1 cellular context compared by ENCODE assay signal in the genomic region with DNA sequence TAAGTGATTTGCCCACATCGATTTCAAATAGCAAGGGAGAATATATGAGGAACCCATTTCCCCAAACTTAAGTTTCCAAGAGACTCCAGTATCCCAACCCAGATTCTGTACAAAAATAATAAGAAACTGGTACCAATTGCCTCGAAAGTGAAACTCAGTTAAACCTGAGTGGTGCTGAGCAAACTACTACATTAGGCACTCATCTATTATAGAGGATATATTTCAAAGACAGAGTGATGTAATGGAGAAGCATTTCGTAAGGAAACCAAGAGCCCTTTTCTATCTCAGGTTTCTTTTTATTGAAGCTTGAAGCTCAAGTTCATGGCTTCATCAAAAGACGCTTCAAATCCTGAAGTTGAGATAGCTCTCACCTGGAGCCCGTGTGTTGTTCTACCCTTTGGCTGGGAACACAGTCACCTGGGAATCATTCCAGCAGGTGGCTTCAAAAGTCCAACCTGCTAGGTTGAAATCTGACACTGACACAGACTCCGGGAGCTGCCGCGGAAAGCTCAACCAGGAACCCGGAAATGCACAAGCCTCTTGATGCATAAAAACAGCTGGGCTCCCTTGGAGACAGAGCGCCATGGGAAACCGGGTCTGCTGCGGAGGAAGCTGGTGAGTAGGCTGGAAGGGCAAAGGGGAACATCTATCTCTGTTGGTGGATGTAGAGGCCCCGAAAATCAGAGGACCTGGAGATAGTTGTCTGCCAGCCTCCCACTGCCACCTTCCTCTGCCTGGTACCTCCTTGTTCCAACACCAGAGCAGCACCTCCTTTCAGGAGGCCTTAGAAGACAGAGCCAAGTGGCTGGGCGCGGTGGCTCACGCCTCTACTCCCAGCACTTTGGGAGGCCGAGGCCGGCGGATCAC.
TF ChIP-seq lines count a peak whose summit lies in the region.

A gene with protein sequence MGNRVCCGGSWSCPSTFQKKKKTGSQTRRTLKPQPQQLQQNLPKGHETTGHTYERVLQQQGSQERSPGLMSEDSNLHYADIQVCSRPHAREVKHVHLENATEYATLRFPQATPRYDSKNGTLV (plus strand): TSS at position 524 of the 867 bp plus-strand sequence. CDS start 60 bp downstream, at position 584.

TF ChIP-seq in HepG2, 621 proteins besides CTCF, POLR2A, EP300 and RAD21 (continued from another document and continues in another):
- TF ChIP-seq, protein P1, sequence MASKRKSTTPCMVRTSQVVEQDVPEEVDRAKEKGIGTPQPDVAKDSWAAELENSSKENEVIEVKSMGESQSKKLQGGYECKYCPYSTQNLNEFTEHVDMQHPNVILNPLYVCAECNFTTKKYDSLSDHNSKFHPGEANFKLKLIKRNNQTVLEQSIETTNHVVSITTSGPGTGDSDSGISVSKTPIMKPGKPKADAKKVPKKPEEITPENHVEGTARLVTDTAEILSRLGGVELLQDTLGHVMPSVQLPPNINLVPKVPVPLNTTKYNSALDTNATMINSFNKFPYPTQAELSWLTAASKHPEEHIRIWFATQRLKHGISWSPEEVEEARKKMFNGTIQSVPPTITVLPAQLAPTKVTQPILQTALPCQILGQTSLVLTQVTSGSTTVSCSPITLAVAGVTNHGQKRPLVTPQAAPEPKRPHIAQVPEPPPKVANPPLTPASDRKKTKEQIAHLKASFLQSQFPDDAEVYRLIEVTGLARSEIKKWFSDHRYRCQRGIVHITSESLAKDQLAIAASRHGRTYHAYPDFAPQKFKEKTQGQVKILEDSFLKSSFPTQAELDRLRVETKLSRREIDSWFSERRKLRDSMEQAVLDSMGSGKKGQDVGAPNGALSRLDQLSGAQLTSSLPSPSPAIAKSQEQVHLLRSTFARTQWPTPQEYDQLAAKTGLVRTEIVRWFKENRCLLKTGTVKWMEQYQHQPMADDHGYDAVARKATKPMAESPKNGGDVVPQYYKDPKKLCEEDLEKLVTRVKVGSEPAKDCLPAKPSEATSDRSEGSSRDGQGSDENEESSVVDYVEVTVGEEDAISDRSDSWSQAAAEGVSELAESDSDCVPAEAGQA (IDR thresholded peaks at IDR 0.05; ENCODE audit: low read depth), result no peak
- TF ChIP-seq, protein P1 (CRISPR knock-in tag; IDR thresholded peaks at IDR 0.05; ENCODE audit: borderline replicate concordance), result no peak
- TF ChIP-seq ZNF790 (CRISPR knock-in tag; IDR thresholded peaks at IDR 0.05; ENCODE audit: borderline replicate concordance), result no peak
- TF ChIP-seq, protein P2, sequence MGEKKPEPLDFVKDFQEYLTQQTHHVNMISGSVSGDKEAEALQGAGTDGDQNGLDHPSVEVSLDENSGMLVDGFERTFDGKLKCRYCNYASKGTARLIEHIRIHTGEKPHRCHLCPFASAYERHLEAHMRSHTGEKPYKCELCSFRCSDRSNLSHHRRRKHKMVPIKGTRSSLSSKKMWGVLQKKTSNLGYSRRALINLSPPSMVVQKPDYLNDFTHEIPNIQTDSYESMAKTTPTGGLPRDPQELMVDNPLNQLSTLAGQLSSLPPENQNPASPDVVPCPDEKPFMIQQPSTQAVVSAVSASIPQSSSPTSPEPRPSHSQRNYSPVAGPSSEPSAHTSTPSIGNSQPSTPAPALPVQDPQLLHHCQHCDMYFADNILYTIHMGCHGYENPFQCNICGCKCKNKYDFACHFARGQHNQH (CRISPR knock-in tag; IDR thresholded peaks at IDR 0.05), result peak; percentile 28; the same call in 1 of the 2 replicates
- 0 out of 2 replicates have a peak, but pooled peaks have one; percentile 43 for TF ChIP-seq KLF12 (CRISPR knock-in tag; IDR thresholded peaks at IDR 0.05; ENCODE audit: borderline replicate concordance)
- peak; percentile 23; the same call in 1 of the 2 replicates for TF ChIP-seq NCOR1 (IDR thresholded peaks at IDR 0.05; ENCODE audit: borderline replicate concordance, low read length)
- TF ChIP-seq, protein P3, sequence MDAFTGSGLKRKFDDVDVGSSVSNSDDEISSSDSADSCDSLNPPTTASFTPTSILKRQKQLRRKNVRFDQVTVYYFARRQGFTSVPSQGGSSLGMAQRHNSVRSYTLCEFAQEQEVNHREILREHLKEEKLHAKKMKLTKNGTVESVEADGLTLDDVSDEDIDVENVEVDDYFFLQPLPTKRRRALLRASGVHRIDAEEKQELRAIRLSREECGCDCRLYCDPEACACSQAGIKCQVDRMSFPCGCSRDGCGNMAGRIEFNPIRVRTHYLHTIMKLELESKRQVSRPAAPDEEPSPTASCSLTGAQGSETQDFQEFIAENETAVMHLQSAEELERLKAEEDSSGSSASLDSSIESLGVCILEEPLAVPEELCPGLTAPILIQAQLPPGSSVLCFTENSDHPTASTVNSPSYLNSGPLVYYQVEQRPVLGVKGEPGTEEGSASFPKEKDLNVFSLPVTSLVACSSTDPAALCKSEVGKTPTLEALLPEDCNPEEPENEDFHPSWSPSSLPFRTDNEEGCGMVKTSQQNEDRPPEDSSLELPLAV (CRISPR knock-in tag; conservative IDR thresholded peaks at IDR 0.05; ENCODE audit: low read depth), result no peak
- no peak for TF ChIP-seq TBX3 (IDR thresholded peaks at IDR 0.05; ENCODE audit: borderline replicate concordance)
- TF ChIP-seq ZNF577 (CRISPR knock-in tag; IDR thresholded peaks at IDR 0.05; ENCODE audit: borderline replicate concordance, low read depth), result no peak
- no peak for TF ChIP-seq CBX2 (IDR thresholded peaks at IDR 0.05; ENCODE audit: low read depth, low read length)
- no peak for TF ChIP-seq CBX2 (CRISPR knock-in tag; IDR thresholded peaks at IDR 0.05; ENCODE audit: low read depth)
- TF ChIP-seq HDAC1 (CRISPR knock-in tag; IDR thresholded peaks at IDR 0.05), result peak; percentile 41; the same call in 1 of the 2 replicates
- no peak for TF ChIP-seq HNRNPLL (IDR thresholded peaks at IDR 0.05; ENCODE audit: low read depth, low read length, poor library complexity, severe bottlenecking)
- TF ChIP-seq, protein P4, sequence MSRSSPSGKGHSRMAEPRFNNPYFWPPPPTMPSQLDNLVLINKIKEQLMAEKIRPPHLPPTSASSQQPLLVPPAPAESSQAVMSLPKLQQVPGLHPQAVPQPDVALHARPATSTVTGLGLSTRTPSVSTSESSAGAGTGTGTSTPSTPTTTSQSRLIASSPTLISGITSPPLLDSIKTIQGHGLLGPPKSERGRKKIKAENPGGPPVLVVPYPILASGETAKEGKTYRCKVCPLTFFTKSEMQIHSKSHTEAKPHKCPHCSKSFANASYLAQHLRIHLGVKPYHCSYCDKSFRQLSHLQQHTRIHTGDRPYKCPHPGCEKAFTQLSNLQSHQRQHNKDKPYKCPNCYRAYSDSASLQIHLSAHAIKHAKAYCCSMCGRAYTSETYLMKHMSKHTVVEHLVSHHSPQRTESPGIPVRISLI (CRISPR knock-in tag; IDR thresholded peaks at IDR 0.05; ENCODE audit: borderline replicate concordance), result no peak
- TF ChIP-seq ZNF660 (CRISPR knock-in tag; IDR thresholded peaks at IDR 0.05; ENCODE audit: borderline replicate concordance, low read depth), result no peak
- no peak for TF ChIP-seq EEA1 (CRISPR knock-in tag; IDR thresholded peaks at IDR 0.05; ENCODE audit: borderline replicate concordance)
- peak; percentile 63 for TF ChIP-seq POLR2G (IDR thresholded peaks at IDR 0.05; ENCODE audit: low read depth, low read length)
- TF ChIP-seq ZNF430 (CRISPR knock-in tag; IDR thresholded peaks at IDR 0.05), result no peak
- no peak for TF ChIP-seq NFATC3 (CRISPR knock-in tag; IDR thresholded peaks at IDR 0.05)
- TF ChIP-seq ZNF614 (CRISPR knock-in tag; IDR thresholded peaks at IDR 0.05; ENCODE audit: borderline replicate concordance), result no peak
- TF ChIP-seq HDAC2 (CRISPR knock-in tag; IDR thresholded peaks at IDR 0.05), result 0 out of 2 replicates have a peak, but pooled peaks have one; percentile 48
- TF ChIP-seq, protein P5, sequence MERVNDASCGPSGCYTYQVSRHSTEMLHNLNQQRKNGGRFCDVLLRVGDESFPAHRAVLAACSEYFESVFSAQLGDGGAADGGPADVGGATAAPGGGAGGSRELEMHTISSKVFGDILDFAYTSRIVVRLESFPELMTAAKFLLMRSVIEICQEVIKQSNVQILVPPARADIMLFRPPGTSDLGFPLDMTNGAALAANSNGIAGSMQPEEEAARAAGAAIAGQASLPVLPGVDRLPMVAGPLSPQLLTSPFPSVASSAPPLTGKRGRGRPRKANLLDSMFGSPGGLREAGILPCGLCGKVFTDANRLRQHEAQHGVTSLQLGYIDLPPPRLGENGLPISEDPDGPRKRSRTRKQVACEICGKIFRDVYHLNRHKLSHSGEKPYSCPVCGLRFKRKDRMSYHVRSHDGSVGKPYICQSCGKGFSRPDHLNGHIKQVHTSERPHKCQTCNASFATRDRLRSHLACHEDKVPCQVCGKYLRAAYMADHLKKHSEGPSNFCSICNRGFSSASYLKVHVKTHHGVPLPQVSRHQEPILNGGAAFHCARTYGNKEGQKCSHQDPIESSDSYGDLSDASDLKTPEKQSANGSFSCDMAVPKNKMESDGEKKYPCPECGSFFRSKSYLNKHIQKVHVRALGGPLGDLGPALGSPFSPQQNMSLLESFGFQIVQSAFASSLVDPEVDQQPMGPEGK (CRISPR knock-in tag; IDR thresholded peaks at IDR 0.05), result no peak
- TF ChIP-seq MED1 (CRISPR knock-in tag; IDR thresholded peaks at IDR 0.05), result peak; percentile 61; the same call in 1 of the 2 replicates
- no peak for TF ChIP-seq ZNF557 (CRISPR knock-in tag; IDR thresholded peaks at IDR 0.05)
- TF ChIP-seq, protein P6, sequence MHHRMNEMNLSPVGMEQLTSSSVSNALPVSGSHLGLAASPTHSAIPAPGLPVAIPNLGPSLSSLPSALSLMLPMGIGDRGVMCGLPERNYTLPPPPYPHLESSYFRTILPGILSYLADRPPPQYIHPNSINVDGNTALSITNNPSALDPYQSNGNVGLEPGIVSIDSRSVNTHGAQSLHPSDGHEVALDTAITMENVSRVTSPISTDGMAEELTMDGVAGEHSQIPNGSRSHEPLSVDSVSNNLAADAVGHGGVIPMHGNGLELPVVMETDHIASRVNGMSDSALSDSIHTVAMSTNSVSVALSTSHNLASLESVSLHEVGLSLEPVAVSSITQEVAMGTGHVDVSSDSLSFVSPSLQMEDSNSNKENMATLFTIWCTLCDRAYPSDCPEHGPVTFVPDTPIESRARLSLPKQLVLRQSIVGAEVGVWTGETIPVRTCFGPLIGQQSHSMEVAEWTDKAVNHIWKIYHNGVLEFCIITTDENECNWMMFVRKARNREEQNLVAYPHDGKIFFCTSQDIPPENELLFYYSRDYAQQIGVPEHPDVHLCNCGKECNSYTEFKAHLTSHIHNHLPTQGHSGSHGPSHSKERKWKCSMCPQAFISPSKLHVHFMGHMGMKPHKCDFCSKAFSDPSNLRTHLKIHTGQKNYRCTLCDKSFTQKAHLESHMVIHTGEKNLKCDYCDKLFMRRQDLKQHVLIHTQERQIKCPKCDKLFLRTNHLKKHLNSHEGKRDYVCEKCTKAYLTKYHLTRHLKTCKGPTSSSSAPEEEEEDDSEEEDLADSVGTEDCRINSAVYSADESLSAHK (CRISPR knock-in tag; IDR thresholded peaks at IDR 0.05; ENCODE audit: borderline replicate concordance), result no peak
- TF ChIP-seq, protein P7, sequence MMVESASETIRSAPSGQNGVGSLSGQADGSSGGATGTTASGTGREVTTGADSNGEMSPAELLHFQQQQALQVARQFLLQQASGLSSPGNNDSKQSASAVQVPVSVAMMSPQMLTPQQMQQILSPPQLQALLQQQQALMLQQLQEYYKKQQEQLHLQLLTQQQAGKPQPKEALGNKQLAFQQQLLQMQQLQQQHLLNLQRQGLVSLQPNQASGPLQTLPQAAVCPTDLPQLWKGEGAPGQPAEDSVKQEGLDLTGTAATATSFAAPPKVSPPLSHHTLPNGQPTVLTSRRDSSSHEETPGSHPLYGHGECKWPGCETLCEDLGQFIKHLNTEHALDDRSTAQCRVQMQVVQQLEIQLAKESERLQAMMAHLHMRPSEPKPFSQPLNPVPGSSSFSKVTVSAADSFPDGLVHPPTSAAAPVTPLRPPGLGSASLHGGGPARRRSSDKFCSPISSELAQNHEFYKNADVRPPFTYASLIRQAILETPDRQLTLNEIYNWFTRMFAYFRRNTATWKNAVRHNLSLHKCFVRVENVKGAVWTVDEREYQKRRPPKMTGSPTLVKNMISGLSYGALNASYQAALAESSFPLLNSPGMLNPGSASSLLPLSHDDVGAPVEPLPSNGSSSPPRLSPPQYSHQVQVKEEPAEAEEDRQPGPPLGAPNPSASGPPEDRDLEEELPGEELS (CRISPR knock-in tag; IDR thresholded peaks at IDR 0.05), result peak; percentile 41
- no peak; the same call in 1 of the 2 replicates for TF ChIP-seq ZNF225 (CRISPR knock-in tag; IDR thresholded peaks at IDR 0.05)
- TF ChIP-seq MEF2D (CRISPR knock-in tag; IDR thresholded peaks at IDR 0.05), result peak; percentile 35; the same call in 1 of the 2 replicates
- no peak for TF ChIP-seq ZNF776 (CRISPR knock-in tag; IDR thresholded peaks at IDR 0.05)
- 0 out of 2 replicates have a peak, but pooled peaks have one; percentile 19 for TF ChIP-seq SP4 (CRISPR knock-in tag; IDR thresholded peaks at IDR 0.05)
- no peak for TF ChIP-seq SOX6 (IDR thresholded peaks at IDR 0.05)
- TF ChIP-seq SOX6 (CRISPR knock-in tag; IDR thresholded peaks at IDR 0.05), result peak; percentile 34; the same call in 1 of the 2 replicates
- TF ChIP-seq KAT2B (IDR thresholded peaks at IDR 0.05; ENCODE audit: borderline replicate concordance, low read depth, low read length), result no peak
- no peak for TF ChIP-seq U2AF2 (IDR thresholded peaks at IDR 0.05; ENCODE audit: low read depth, low read length)
- TF ChIP-seq PHF20 (CRISPR knock-in tag; IDR thresholded peaks at IDR 0.05), result peak; percentile 73
- peak; percentile 41; the same call in 1 of the 2 replicates for TF ChIP-seq GABPB1 (CRISPR knock-in tag; IDR thresholded peaks at IDR 0.05)
- TF ChIP-seq, protein P8, sequence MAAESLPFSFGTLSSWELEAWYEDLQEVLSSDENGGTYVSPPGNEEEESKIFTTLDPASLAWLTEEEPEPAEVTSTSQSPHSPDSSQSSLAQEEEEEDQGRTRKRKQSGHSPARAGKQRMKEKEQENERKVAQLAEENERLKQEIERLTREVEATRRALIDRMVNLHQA (CRISPR knock-in tag; IDR thresholded peaks at IDR 0.05), result no peak
- peak; percentile 61 for TF ChIP-seq KMT2A (CRISPR knock-in tag; IDR thresholded peaks at IDR 0.05)
- no peak for TF ChIP-seq SP1 (IDR thresholded peaks at IDR 0.05)
- TF ChIP-seq SP1 (CRISPR knock-in tag; IDR thresholded peaks at IDR 0.05), result no peak
- TF ChIP-seq ZNF34 (CRISPR knock-in tag; IDR thresholded peaks at IDR 0.05; ENCODE audit: borderline replicate concordance), result no peak
- TF ChIP-seq SIN3B (IDR thresholded peaks at IDR 0.05; ENCODE audit: low read length), result no peak
- TF ChIP-seq CEBPG (CRISPR knock-in tag; IDR thresholded peaks at IDR 0.05), result no peak
- TF ChIP-seq SIN3A (IDR thresholded peaks at IDR 0.05; ENCODE audit: borderline replicate concordance, low read depth, low read length), result peak; percentile 97
